ENCODE assay signal across 35 cellular contexts in the genomic region with DNA sequence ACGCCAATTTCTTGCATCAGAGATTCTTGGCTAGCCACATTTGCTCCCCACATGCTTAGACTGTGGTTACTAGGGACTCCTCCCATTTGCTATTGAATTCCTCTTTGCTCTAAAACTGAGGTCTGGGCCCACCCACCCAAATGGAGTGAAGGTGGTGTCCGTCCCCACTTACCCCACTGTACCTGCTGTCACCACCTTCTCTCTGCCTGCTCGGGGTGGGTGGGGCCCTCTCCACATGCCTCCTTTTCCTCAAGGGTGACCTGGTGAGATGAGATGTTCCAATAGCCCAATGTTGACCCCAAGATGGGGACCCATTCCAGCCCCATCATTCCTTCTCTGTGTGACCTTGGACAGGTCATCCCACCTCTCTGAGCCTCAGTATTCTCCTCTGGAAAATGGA.
"Had no signal": no experiment of that assay in that cellular context is flagged by ENCODE, and none has a peak within 500 bp of the region (broad histone marks: within the 10 kb centered on the region; RNA-seq: fewer than 3 reads in every experiment).

No MANE protein-coding gene starts in this region.

- H3K4me3 ChIP-seq: adrenal gland, ascending aorta, breast epithelium, cardiac muscle cell, coronary artery, dorsolateral prefrontal cortex, gastrocnemius medialis had no signal

- DNase-seq: activated B cell treated with CpG ODN at 0.5 μM for 24 hours; activated CD4-positive, alpha-beta T cell treated with anti-CD3 and anti-CD28 coated beads for 48 hours; activated CD4-positive, alpha-beta T cell treated with anti-CD3 and anti-CD28 coated beads, Interleukin-2, amount 50 U/mL, for 1 hour; activated CD4-positive, alpha-beta T cell treated with anti-CD3 and anti-CD28 coated beads, Interleukin-2, amount 50 U/mL, for 48 hours; activated CD8-positive, alpha-beta memory T cell treated with anti-CD3 and anti-CD28 coated beads for 24 hours; activated CD8-positive, alpha-beta T cell treated with anti-CD3 and anti-CD28 coated beads for 36 hours; activated effector memory CD4-positive, alpha-beta T cell treated with Interleukin-2 at 50 U/mL for 16 hours; activated gamma-delta T cell treated with Interleukin-2 at 50 U/mL for 16 hours; activated naive CD4-positive, alpha-beta T cell treated with Interleukin-2 at 50 U/mL for 16 hours; activated naive CD8-positive, alpha-beta T cell treated with anti-CD3 and anti-CD28 coated beads for 36 hours; activated naive CD8-positive, alpha-beta T cell treated with anti-CD3 and anti-CD28 coated beads, Interleukin-2, amount 50 U/mL, for 24 hours; activated T-cell treated with anti-CD3 and anti-CD28 coated beads, Interleukin-2, amount 50 U/mL, for 4 hours; adrenal gland; dorsolateral prefrontal cortex; effector memory CD4-positive, alpha-beta T cell; endodermal cell; foreskin fibroblast; gastrocnemius medialis; glutamatergic neuron; T-helper 1 cell; T-helper 17 cell; T1000; WERI-Rb-1 had no signal

- H3K9me3 ChIP-seq: adrenal gland, ascending aorta, breast epithelium, gastrocnemius medialis had no signal

- H3K36me3 ChIP-seq: adrenal gland, ascending aorta, breast epithelium, cardiac muscle cell, gastrocnemius medialis, WERI-Rb-1 had no signal

- ATAC-seq: activated CD4-positive, CD25-positive, alpha-beta regulatory T cell treated with anti-CD3 and anti-CD28 coated beads, Interleukin-2, amount 50 U/mL, for 24 hours; activated CD8-positive, alpha-beta T cell treated with anti-CD3 and anti-CD28 coated beads for 36 hours; activated T-cell treated with anti-CD3 and anti-CD28 coated beads, Interleukin-2, amount 50 U/mL, for 4 hours; esophagus mucosa; gastrocnemius medialis; T-helper 17 cell had no signal

- H3K9me3 Mint-ChIP-seq: activated B cell treated with CpG ODN at 0.5 μM for 24 hours; activated CD8-positive, alpha-beta T cell treated with anti-CD3 and anti-CD28 coated beads for 36 hours; activated naive CD4-positive, alpha-beta T cell treated with anti-CD3 and anti-CD28 coated beads, Interleukin-2, amount 50 U/mL, for 24 hours; activated naive CD8-positive, alpha-beta T cell treated with anti-CD3 and anti-CD28 coated beads for 36 hours; activated naive CD8-positive, alpha-beta T cell treated with anti-CD3 and anti-CD28 coated beads, Interleukin-2, amount 50 U/mL, for 24 hours; activated T-cell treated with anti-CD3 and anti-CD28 coated beads, Interleukin-2, amount 50 U/mL, for 4 hours; activated T-helper 17 cell treated with anti-CD3 and anti-CD28 coated beads, Interleukin-2, amount 50 U/mL, for 72 hours; central memory CD8-positive, alpha-beta T cell; endodermal cell; T-helper 2 cell treated with Interferon-gamma antibody and Interleukin-4, amounts not matched to agents 5 μg/mL and 100 μg/mL, for 36 hours had no signal

- H3K36me3 Mint-ChIP-seq: activated naive CD4-positive, alpha-beta T cell treated with anti-CD3 and anti-CD28 coated beads, Interleukin-2, amount 50 U/mL, for 24 hours; activated naive CD8-positive, alpha-beta T cell treated with anti-CD3 and anti-CD28 coated beads for 36 hours; brain had no signal

- H3K4me1 Mint-ChIP-seq: activated B cell treated with CpG ODN at 0.5 μM for 24 hours; activated naive CD4-positive, alpha-beta T cell treated with anti-CD3 and anti-CD28 coated beads, Interleukin-2, amount 50 U/mL, for 24 hours; activated naive CD8-positive, alpha-beta T cell treated with anti-CD3 and anti-CD28 coated beads for 36 hours; activated naive CD8-positive, alpha-beta T cell treated with anti-CD3 and anti-CD28 coated beads, Interleukin-2, amount 50 U/mL, for 24 hours; activated T-helper 17 cell treated with anti-CD3 and anti-CD28 coated beads, Interleukin-2, amount 50 U/mL, for 72 hours; brain; central memory CD8-positive, alpha-beta T cell; T-helper 17 cell had no signal

- H3K27me3 ChIP-seq: adrenal gland, ascending aorta had no signal

- H3K4me1 ChIP-seq: adrenal gland, ascending aorta, breast epithelium, gastrocnemius medialis had no signal

- H3K27ac Mint-ChIP-seq: activated B cell treated with CpG ODN at 0.5 μM for 24 hours; activated CD8-positive, alpha-beta T cell treated with anti-CD3 and anti-CD28 coated beads for 36 hours; activated naive CD4-positive, alpha-beta T cell treated with anti-CD3 and anti-CD28 coated beads, Interleukin-2, amount 50 U/mL, for 24 hours; activated naive CD8-positive, alpha-beta T cell treated with anti-CD3 and anti-CD28 coated beads for 36 hours; activated naive CD8-positive, alpha-beta T cell treated with anti-CD3 and anti-CD28 coated beads, Interleukin-2, amount 50 U/mL, for 24 hours; activated T-helper 17 cell treated with anti-CD3 and anti-CD28 coated beads, Interleukin-2, amount 50 U/mL, for 72 hours; brain; dendritic cell treated with granulocyte-macrophage colony-stimulating factor and Interleukin-4, amounts not matched to agents 40 ng/mL and 50 ng/mL, for 4 days; endodermal cell; T-helper 17 cell; T-helper 2 cell treated with Interferon-gamma antibody and Interleukin-4, amounts not matched to agents 5 μg/mL and 100 μg/mL, for 36 hours had no signal

- H3K4me3 Mint-ChIP-seq: activated B cell treated with CpG ODN at 0.5 μM for 24 hours; activated CD8-positive, alpha-beta T cell treated with anti-CD3 and anti-CD28 coated beads for 36 hours; activated naive CD4-positive, alpha-beta T cell treated with anti-CD3 and anti-CD28 coated beads, Interleukin-2, amount 50 U/mL, for 24 hours; activated naive CD8-positive, alpha-beta T cell treated with anti-CD3 and anti-CD28 coated beads for 36 hours; activated naive CD8-positive, alpha-beta T cell treated with anti-CD3 and anti-CD28 coated beads, Interleukin-2, amount 50 U/mL, for 24 hours; activated T-cell treated with anti-CD3 and anti-CD28 coated beads, Interleukin-2, amount 50 U/mL, for 4 hours; activated T-helper 17 cell treated with anti-CD3 and anti-CD28 coated beads, Interleukin-2, amount 50 U/mL, for 72 hours; brain; central memory CD8-positive, alpha-beta T cell; dendritic cell treated with granulocyte-macrophage colony-stimulating factor and Interleukin-4, amounts not matched to agents 40 ng/mL and 50 ng/mL, for 4 days; endodermal cell; T-helper 17 cell; T-helper 2 cell treated with Interferon-gamma antibody and Interleukin-4, amounts not matched to agents 5 μg/mL and 100 μg/mL, for 36 hours had no signal

- H3K27ac ChIP-seq: adrenal gland, ascending aorta, breast epithelium, cardiac muscle cell, coronary artery, dorsolateral prefrontal cortex, gastrocnemius medialis, WERI-Rb-1 had no signal
